ENCODE assay signal across 12 cellular contexts in the genomic region with DNA sequence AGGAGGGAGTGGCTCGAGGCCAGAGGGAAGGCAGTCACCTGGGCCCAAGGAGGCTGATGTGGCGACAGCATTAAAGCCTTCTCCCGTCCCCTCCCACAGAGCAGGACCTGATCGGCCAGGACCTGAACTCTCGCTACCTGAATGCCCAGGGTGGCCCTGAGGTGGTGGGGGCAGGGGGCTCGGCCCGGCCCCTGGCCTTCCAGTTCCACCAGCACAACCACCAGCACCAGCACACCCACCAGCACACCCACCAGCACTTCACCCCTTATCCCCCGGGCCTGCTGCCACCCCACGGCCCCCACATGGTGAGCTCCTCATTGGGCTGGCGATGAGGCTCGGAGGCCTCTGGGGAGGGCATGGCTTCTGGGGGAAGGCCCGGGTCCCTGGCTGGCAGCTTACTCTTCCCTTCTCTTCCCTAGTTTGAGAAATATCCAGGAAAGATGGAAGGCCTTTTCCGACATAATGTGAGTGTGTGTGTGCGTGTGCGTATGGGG.
"Had no signal": no experiment of that assay in that cellular context is flagged by ENCODE, and none has a peak within 500 bp of the region (broad histone marks: within the 10 kb centered on the region; RNA-seq: fewer than 3 reads in every experiment).

No MANE protein-coding gene starts in this region.

- H3K9me3 ChIP-seq: esophagus muscularis mucosa, heart right ventricle, left lung, prostate gland, right atrium auricular region, thoracic aorta had no signal

- DNase-seq: activated naive CD4-positive, alpha-beta T cell treated with Interleukin-2 at 50 U/mL for 16 hours; aorta; brain microvascular endothelial cell; central memory CD4-positive, alpha-beta T cell; heart right ventricle; left lung had no signal

- H3K27me3 ChIP-seq: brain microvascular endothelial cell, esophagus muscularis mucosa, heart right ventricle, left lung, right atrium auricular region had no signal

- ATAC-seq: heart right ventricle, left lung had no signal

- H3K27ac Mint-ChIP-seq: activated T-helper 2 cell treated with anti-CD3 and anti-CD28 coated beads, Interferon-gamma antibody, Interleukin-2, Interleukin-4, amounts not matched to agents 10 μg/mL and 5 μg/mL and 100 μg/mL, durations not matched to agents 14 hours and 24 hours and 36 hours had no signal

- H3K4me3 ChIP-seq: coronary artery, esophagus muscularis mucosa, heart right ventricle, left lung, prostate gland, right atrium auricular region, thoracic aorta had no signal

- H3K27ac ChIP-seq: brain microvascular endothelial cell, coronary artery, esophagus muscularis mucosa, heart right ventricle, left lung, prostate gland, right atrium auricular region, thoracic aorta had no signal

- H3K9me3 Mint-ChIP-seq: activated T-helper 2 cell treated with anti-CD3 and anti-CD28 coated beads, Interferon-gamma antibody, Interleukin-2, Interleukin-4, amounts not matched to agents 10 μg/mL and 5 μg/mL and 100 μg/mL, durations not matched to agents 14 hours and 24 hours and 36 hours had no signal
